ENCODE assay signal across 1 cellular context in the genomic region with DNA sequence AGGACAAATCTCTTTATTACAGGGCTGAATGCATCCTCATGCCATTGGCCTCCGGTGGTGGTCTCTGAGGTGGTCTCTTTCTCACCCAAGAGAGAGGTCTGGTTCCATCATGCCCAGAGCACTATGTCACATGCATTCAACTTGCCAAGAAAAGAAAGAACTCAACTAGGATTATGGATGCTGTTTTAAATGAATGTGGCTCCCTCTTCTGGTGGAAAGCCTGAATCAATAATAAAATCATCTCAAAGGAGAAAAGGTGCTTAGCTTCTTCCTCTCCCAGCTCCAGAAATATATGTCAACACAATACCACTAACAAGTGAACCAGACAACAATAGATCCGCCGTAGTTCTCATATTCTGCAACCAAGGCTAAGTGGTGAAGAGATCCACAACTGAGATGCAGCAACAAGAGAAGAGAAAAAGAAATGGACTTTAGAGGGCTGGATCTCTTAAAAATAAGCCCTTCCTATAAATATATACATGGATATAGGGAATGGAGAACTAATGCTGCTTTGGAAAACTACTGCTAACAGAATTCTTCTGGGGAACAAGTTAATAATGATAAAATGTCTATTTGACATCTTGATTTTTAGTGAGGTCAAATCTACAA.
TF ChIP-seq lines count a peak whose summit lies in the region.

No MANE protein-coding gene starts in this region.

TF ChIP-seq in HCT116, 20 proteins besides CTCF, POLR2A, EP300 and RAD21 (continued from another document):
- TF ChIP-seq, protein P1, sequence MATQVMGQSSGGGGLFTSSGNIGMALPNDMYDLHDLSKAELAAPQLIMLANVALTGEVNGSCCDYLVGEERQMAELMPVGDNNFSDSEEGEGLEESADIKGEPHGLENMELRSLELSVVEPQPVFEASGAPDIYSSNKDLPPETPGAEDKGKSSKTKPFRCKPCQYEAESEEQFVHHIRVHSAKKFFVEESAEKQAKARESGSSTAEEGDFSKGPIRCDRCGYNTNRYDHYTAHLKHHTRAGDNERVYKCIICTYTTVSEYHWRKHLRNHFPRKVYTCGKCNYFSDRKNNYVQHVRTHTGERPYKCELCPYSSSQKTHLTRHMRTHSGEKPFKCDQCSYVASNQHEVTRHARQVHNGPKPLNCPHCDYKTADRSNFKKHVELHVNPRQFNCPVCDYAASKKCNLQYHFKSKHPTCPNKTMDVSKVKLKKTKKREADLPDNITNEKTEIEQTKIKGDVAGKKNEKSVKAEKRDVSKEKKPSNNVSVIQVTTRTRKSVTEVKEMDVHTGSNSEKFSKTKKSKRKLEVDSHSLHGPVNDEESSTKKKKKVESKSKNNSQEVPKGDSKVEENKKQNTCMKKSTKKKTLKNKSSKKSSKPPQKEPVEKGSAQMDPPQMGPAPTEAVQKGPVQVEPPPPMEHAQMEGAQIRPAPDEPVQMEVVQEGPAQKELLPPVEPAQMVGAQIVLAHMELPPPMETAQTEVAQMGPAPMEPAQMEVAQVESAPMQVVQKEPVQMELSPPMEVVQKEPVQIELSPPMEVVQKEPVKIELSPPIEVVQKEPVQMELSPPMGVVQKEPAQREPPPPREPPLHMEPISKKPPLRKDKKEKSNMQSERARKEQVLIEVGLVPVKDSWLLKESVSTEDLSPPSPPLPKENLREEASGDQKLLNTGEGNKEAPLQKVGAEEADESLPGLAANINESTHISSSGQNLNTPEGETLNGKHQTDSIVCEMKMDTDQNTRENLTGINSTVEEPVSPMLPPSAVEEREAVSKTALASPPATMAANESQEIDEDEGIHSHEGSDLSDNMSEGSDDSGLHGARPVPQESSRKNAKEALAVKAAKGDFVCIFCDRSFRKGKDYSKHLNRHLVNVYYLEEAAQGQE (IDR thresholded peaks at IDR 0.05; ENCODE audit: low read depth) = no peak
